Comparison of ENCODE assay signal across 24 cellular contexts in the genomic region with DNA sequence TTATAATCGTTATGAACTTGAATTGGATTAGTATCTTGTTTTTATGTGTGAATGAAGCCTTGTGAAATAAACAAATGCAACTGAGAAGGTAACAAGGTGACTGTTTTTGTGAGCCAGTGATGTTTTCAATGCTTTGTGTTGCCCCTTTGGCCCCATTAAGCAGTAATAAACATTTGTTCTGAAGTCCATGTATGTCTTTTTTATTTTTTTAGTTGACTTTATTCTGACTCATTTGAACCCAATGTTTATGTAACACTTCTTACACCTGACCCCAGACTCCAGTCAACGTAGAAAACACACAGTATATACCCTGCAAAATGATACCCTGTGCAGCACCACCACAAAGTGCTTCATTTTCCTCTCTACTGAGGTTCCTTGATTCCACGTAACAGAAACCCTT. TPM values are rescaled to one million over a fixed set of nuclear protein-coding genes. Genes with fewer than 3 reads are reported as not detected.
DNase-seq lines count a peak whose midpoint lies in the region; ATAC-seq lines count a peak whose summit lies in the region.
"Had no signal": no experiment of that assay in that cellular context is flagged by ENCODE, and none has a peak within 500 bp of the region (broad histone marks: within the 10 kb centered on the region; RNA-seq: fewer than 3 reads in every experiment).

No MANE protein-coding gene starts in this region.

- no peaks in the 10 kb centered on the region for H3K27me3 Mint-ChIP-seq in T-cell
- H3K27me3 Mint-ChIP-seq: B cell; CD8-positive, alpha-beta memory T cell had no signal

- ATAC-seq in T-cell (replicated peaks in 1 of 4) (no peak), HG02610 (IDR thresholded peaks at IDR 0.05; ENCODE audit: unreplicated experiment) (no peak)
- ATAC-seq: Right ventricle myocardium inferior had no signal

- H3K9me3 Mint-ChIP-seq in T-cell: no peaks in the 10 kb centered on the region
- H3K9me3 Mint-ChIP-seq: CD8-positive, alpha-beta memory T cell had no signal

- POLR2A ChIA-PET in T-cell (lab: Charles Lee): no interaction called here

- H3K4me1 Mint-ChIP-seq in T-cell: peaks cover 6 to 29% (median 18%) of the 10 kb centered on the region in 3 donors

- peak overlapping the region; percentile 19 to 36 for H3K27ac Mint-ChIP-seq in T-cell
- H3K27ac Mint-ChIP-seq: B cell had no signal

- DNase-seq in DMS53 (lab: John Stamatoyannopoulos, UW) (peak; percentile 12), DMS53 treated with DMSO at 0.1 percent for 48 hours (lab: John Stamatoyannopoulos, UW; ENCODE audit: unreplicated experiment) (no peak), T-cell (no peak), iris pigment epithelial cell (ENCODE audit: low read depth) (peak; percentile 17), GM19238 (ENCODE audit: insufficient read length, low spot score) (no peak)
- no peak for DNase-seq in stimulated activated CD4-positive, alpha-beta T cell treated with anti-CD3 and anti-CD28 coated beads, Interleukin-4, amount 100 ng/mL, for 1 hour
- DNase-seq: CD8-positive, alpha-beta memory T cell; DMS 273 treated with DMSO at 0.1 percent for 48 hours; DND-41; GM23248; KG1; MM.1S; NCI-H1417; NCI-H1694; NCI-H2029 treated with DMSO at 0.1 percent for 48 hours; NCI-H446 treated with DMSO at 0.1 percent for 48 hours; NCI-H526; NCI-H82; NK-92 treated with Interleukin-12 subunit alpha and Interleukin-12 subunit beta, amount 100 ng/mL, for 24 hours; PC-9; SJCRH30 had no signal

- H3K36me3 Mint-ChIP-seq in T-cell: peaks cover 7% of the 10 kb centered on the region

- CTCF ChIA-PET in T-cell (lab: Charles Lee): no interaction called here

- no peak overlapping the region for H3K4me3 Mint-ChIP-seq in T-cell
- H3K4me3 Mint-ChIP-seq: B cell; CD8-positive, alpha-beta memory T cell had no signal

RNA-seq across cellular contexts. Expression of a gene that starts 4.6 kb away (rescaled TPM):
- total RNA-seq in T-cell: 10 to 100 TPM; 60.3 to 91.7 (median 75.8) TPM

RNA-seq across cellular contexts. Expression of a gene that starts 28.1 kb away (rescaled TPM):
- total RNA-seq in T-cell: 10 to 100 TPM; 14.3 to 28.8 (median 25.8) TPM

Comparison
In these comparisons a context has a peak if more than half of its experiments do, and no peak if none do; other contexts are left out.
1. DNase-seq: peak in DMS53 (single experiment) and iris pigment epithelial cell (single experiment); none in DMS53 treated with DMSO at 0.1 percent for 48 hours (single experiment), T-cell (0 of 34), GM19238 (single experiment) and stimulated activated CD4-positive, alpha-beta T cell treated with anti-CD3 and anti-CD28 coated beads, Interleukin-4, amount 100 ng/mL, for 1 hour (single experiment).